12 cellular contexts compared by ENCODE assay signal in the genomic region with DNA sequence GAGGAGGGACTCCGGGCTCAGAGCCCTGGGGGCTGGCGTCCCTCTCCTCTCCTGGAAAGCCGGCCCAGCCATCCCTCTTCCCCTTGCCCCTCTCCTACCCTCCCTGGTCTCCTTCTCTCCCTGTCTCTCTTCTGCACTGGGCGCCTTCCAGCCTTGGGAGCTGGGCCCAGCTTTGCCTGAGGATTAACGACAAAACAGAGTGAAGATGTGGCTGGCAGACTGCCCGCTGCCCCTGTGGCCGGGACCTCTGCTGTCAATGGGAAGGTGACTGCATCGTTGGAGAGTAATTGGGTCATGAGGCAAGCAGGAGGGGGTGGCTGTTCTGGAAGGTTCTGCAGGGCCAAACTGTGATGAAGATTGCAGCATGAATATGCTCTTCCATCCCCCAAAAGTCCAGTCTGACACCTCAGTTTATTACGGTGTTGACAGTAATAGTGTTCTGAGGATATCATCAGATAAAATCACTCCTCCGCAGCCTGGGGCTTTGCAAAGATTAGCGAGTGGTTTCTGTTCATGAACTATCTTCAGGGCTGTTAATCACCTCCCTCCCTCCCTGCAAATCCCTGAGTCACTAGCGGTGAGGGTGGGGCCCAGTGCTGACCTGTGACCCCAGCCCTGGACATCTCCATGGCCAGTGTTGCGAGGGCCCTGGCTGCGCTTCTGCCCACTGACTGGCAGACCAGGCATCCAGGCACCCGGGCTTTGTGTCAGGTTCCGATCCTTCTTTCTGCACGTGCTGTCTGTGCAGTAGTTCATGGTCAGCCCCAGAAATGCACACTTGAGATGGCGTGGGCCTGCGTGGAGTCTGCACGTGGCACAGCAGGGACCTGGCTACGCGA. TPM values are rescaled to one million over a fixed set of nuclear protein-coding genes. Genes with fewer than 3 reads are reported as not detected.
DNase-seq lines count a peak whose midpoint lies in the region; ATAC-seq and TF ChIP-seq lines count a peak whose summit lies in the region.
"Had no signal": no experiment of that assay in that cellular context is flagged by ENCODE, and none has a peak within 500 bp of the region (broad histone marks: within the 10 kb centered on the region; RNA-seq: fewer than 3 reads in every experiment).

No MANE protein-coding gene starts in this region.

- TF ChIP-seq CTCF in C4-2B (conservative IDR thresholded peaks at IDR 0.05) (no peak), HFFc6 (IDR thresholded peaks at IDR 0.05) (no peak), chondrocyte (IDR thresholded peaks at IDR 0.05) (no peak), neural crest cell (conservative IDR thresholded peaks at IDR 0.05) (no peak)

- H3K9me3 Mint-ChIP-seq in HFFc6 (peaks cover 17% of the 10 kb centered on the region), chondrocyte (ENCODE audit: low read depth) (peaks cover 2% of the 10 kb centered on the region), neural crest cell (no peaks in the 10 kb centered on the region)

- DNase-seq in HFFc6, result peak; percentile 13
- DNase-seq in chondrocyte (ENCODE audit: low spot score), result peak; percentile 75
- DNase-seq in neural crest cell (ENCODE audit: low read depth, low spot score), result no peak
- no peak for DNase-seq in cerebellar nuclear complex (lab: John Stamatoyannopoulos, UW)
- DNase-seq: activated gamma-delta T cell treated with Interleukin-2 at 50 U/mL for 16 hours, NCI-H146 had no signal

- no peak overlapping the region for H3K4me3 Mint-ChIP-seq in HFFc6
- no peak overlapping the region for H3K4me3 Mint-ChIP-seq in chondrocyte (ENCODE audit: unreplicated experiment)
- no peak overlapping the region for H3K4me3 Mint-ChIP-seq in neural crest cell
- H3K4me3 Mint-ChIP-seq: CD4-positive, alpha-beta memory T cell; stimulated activated naive CD8-positive, alpha-beta T cell treated with anti-CD3 and anti-CD28 coated beads, Interleukin-15, amount 100 ng/mL, for 72 hours had no signal

- H3K27ac ChIP-seq in C4-2B, result peak overlapping the region; percentile 98

- H3K27ac Mint-ChIP-seq in HFFc6 (no peak overlapping the region), chondrocyte (ENCODE audit: unreplicated experiment) (no peak overlapping the region), neural crest cell (ENCODE audit: unreplicated experiment) (peak overlapping the region; percentile 43)

- peaks cover 15% of the 10 kb centered on the region for H3K4me1 Mint-ChIP-seq in HFFc6 (ENCODE audit: low read depth)
- H3K4me1 Mint-ChIP-seq in chondrocyte (ENCODE audit: low read depth), result peaks cover 5% of the 10 kb centered on the region
- H3K4me1 Mint-ChIP-seq in neural crest cell, result peaks cover 20% of the 10 kb centered on the region

- no peaks in the 10 kb centered on the region; the same call in none of the 2 replicates for H3K27me3 Mint-ChIP-seq in HFFc6 (ENCODE audit: insufficient read depth)
- peaks cover 2% of the 10 kb centered on the region for H3K27me3 Mint-ChIP-seq in chondrocyte (ENCODE audit: low read depth)
- peaks cover 3% of the 10 kb centered on the region for H3K27me3 Mint-ChIP-seq in neural crest cell (ENCODE audit: low read depth)
- H3K27me3 Mint-ChIP-seq: CD4-positive, alpha-beta memory T cell; stimulated activated naive CD8-positive, alpha-beta T cell treated with anti-CD3 and anti-CD28 coated beads, Interleukin-15, amount 100 ng/mL, for 72 hours had no signal

- H3K36me3 Mint-ChIP-seq in HFFc6 (ENCODE audit: low read depth) (peaks cover 6% of the 10 kb centered on the region; the same call in 1 of the 2 replicates), chondrocyte (ENCODE audit: low read depth) (no peaks in the 10 kb centered on the region), neural crest cell (ENCODE audit: low read depth) (peaks cover 5% of the 10 kb centered on the region)

- ATAC-seq in GM19463 (IDR thresholded peaks at IDR 0.05; ENCODE audit: unreplicated experiment), result no peak
- no peak for ATAC-seq in HG02938 (IDR thresholded peaks at IDR 0.05; ENCODE audit: unreplicated experiment)
- ATAC-seq in GM18511 (IDR thresholded peaks at IDR 0.05; ENCODE audit: unreplicated experiment), result no peak
- ATAC-seq: stimulated activated naive CD8-positive, alpha-beta T cell treated with anti-CD3 and anti-CD28 coated beads, Interleukin-15, amount 100 ng/mL, for 72 hours had no signal

RNA-seq across cellular contexts. Expression of a gene that starts 23.0 kb away (rescaled TPM):
- not detected for total RNA-seq in HFFc6 (2021; fragmentation: NEBNext Ultra II Directional; extraction: Animal tissue kit (Norgen Biotek cat#: 25700))
- total RNA-seq in chondrocyte, result not detected in 3 replicates
- total RNA-seq in neural crest cell, result not detected in 2 replicates

RNA-seq across cellular contexts. Expression of a gene that starts 33.8 kb away (rescaled TPM):
- total RNA-seq in HFFc6 (2021; fragmentation: NEBNext Ultra II Directional; extraction: Animal tissue kit (Norgen Biotek cat#: 25700)), result not detected
- total RNA-seq in chondrocyte (not detected in 3 replicates), neural crest cell (not detected in 2 replicates)

Comparison
In these comparisons a context has a peak if more than half of its experiments do, and no peak if none do; other contexts are left out.
1. DNase-seq: peak in HFFc6 (single experiment) and chondrocyte (single experiment); none in neural crest cell (single experiment) and cerebellar nuclear complex (0 of 2).